In the genomic region with DNA sequence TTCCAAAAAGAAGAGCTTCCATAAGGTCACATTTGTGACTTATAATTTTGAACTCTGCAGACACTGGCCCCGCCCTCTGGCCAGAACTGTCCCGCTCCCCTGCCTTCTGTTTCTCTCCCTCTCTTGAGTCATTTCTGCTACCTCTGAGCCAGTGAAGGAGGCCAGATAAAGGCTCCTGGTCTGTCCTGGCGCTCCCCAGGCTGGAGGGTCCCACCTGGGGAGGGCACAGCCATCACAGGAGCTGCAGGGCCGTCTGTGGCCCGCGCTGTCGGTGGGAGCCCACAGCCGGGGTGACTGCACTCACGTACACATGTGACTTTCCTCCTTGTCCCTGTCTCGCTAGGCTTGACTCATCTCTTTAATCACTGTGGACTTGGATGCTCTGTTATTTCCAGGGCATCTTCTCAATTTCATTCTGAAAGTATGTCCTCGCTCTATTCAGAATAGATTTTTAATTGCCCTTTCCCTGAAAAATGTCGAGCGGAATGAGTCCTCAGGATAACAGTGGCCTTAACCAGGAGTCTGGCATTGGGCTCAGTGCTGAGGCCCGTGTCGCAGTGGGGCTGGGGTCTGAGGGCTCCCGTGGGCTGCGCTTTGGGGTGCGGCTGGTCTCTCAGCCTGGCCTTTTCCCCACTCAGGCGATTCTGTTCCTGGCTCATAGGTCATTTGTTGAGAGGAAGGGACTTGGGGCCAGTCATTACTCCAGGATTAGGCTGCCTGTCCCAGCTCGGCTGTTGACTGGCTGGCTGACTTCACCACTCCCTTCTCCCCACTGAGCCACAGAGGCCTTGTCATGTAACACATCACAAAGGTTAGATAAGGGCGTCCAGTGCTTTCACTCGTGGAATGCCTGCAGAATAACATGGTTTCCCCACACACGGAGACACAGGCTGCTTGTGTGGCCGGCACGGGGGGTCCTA, we compare ENCODE assay signal across 15 cellular contexts. TPM values are rescaled to one million over a fixed set of nuclear protein-coding genes. Genes with fewer than 3 reads are reported as not detected.
A peak's percentile ranks its signal among the peaks of the same experiment; 100 is the strongest.
DNase-seq lines count a peak whose midpoint lies in the region; ATAC-seq and TF ChIP-seq lines count a peak whose summit lies in the region.
"Had no signal": no experiment of that assay in that cellular context is flagged by ENCODE, and none has a peak within 500 bp of the region (broad histone marks: within the 10 kb centered on the region; RNA-seq: fewer than 3 reads in every experiment).

No MANE protein-coding gene starts in this region.

- peak overlapping the region; percentile 48 for H3K4me2 ChIP-seq in osteoblast (ENCODE audit: insufficient read depth, low read length)

- H3K27me3 ChIP-seq in osteoblast (ENCODE audit: insufficient read depth, low read length), result no peaks in the 10 kb centered on the region

- H4K20me1 ChIP-seq in osteoblast (ENCODE audit: insufficient read depth, low read length), result no peaks in the 10 kb centered on the region

- peak; percentile 27 for DNase-seq in NCI-H82 (lab: John Stamatoyannopoulos, UW)
- DNase-seq in NCI-H82 treated with DMSO at 0.1 percent for 48 hours (lab: John Stamatoyannopoulos, UW; ENCODE audit: unreplicated experiment), result no peak
- peak; percentile 56 for DNase-seq in fibroblast of mammary gland (ENCODE audit: low read depth)
- DNase-seq in osteoblast (ENCODE audit: insufficient read length, low spot score, missing footprints), result peak; percentile 81
- peak; percentile 34 for DNase-seq in ureter (ENCODE audit: low spot score)
- no peak for DNase-seq in MV-4-11 (lab: John Stamatoyannopoulos, UW)
- DNase-seq in NCI-H187 treated with DMSO at 0.1 percent for 48 hours (lab: John Stamatoyannopoulos, UW), result no peak
- DNase-seq: central memory CD4-positive, alpha-beta T cell; COR-L47; mesendoderm; NCI-H1105 treated with DMSO at 0.1 percent for 48 hours; stimulated activated CD4-positive, alpha-beta T cell treated with anti-CD3 and anti-CD28 coated beads, Interleukin-4, amount 100 ng/mL, for 1 hour had no signal

- H3K79me2 ChIP-seq in osteoblast (ENCODE audit: insufficient read depth, low read length), result no peaks in the 10 kb centered on the region

- no peaks in the 10 kb centered on the region for H3K9me3 ChIP-seq in osteoblast (ENCODE audit: low read depth, low read length)

- ATAC-seq in HG03565 (IDR thresholded peaks at IDR 0.05; ENCODE audit: unreplicated experiment), result no peak
- ATAC-seq: activated naive CD4-positive, alpha-beta T cell treated with anti-CD3 and anti-CD28 coated beads, Interleukin-2, amount 50 U/mL, for 72 hours had no signal

- no peaks in the 10 kb centered on the region for H3K36me3 ChIP-seq in osteoblast (ENCODE audit: insufficient read depth, low read length)

- TF ChIP-seq CTCF in fibroblast of mammary gland (conservative IDR thresholded peaks at IDR 0.05; ENCODE audit: control insufficient read depth, insufficient read depth, low read depth, low read length) (no peak), osteoblast (IDR thresholded peaks at IDR 0.05; ENCODE audit: extremely low read depth, low read depth, low read length) (no peak)

- H3K4me1 ChIP-seq in osteoblast (ENCODE audit: insufficient read depth, low read length), result peaks cover 21% of the 10 kb centered on the region

- no peak overlapping the region for H2AFZ ChIP-seq in osteoblast (ENCODE audit: low read length)

- H3K27ac ChIP-seq in osteoblast (ENCODE audit: low read depth, low read length), result peak overlapping the region; percentile 83
- H3K27ac ChIP-seq: 22Rv1 had no signal

- H3K4me3 ChIP-seq in fibroblast of mammary gland (ENCODE audit: control insufficient read depth, low read depth, low read length), result no peak overlapping the region
- H3K4me3 ChIP-seq in osteoblast (ENCODE audit: insufficient read depth, low read length), result no peak overlapping the region

RNA-seq across cellular contexts. Expression of gene KLHL29, which starts 34.5 kb away (rescaled TPM):
- total RNA-seq in osteoblast (1.5 and 3.3 TPM in 2 replicates), ureter (16.8 TPM)

Comparison
In these comparisons a context has a peak if more than half of its experiments do, and no peak if none do; other contexts are left out.
1. DNase-seq: peak in NCI-H82 (single experiment), fibroblast of mammary gland (single experiment), osteoblast (single experiment) and ureter (single experiment); none in NCI-H82 treated with DMSO at 0.1 percent for 48 hours (single experiment), MV-4-11 (single experiment) and NCI-H187 treated with DMSO at 0.1 percent for 48 hours (single experiment).